Comparison of ENCODE assay signal across 3 cellular contexts in genomic region chr13:112692586-112692985, GRCh38.
TF ChIP-seq lines count a peak whose summit lies in the region.

No MANE protein-coding gene starts in this region.

TF ChIP-seq in HEK293, 187 proteins besides CTCF, POLR2A, EP300 and RAD21:
- TF ChIP-seq PRDM6 (tag by site-specific recombination; IDR thresholded peaks at IDR 0.05), result peak; percentile 42; the same call in 1 of the 2 replicates
- no peak for TF ChIP-seq ZNF600 (tag by site-specific recombination; IDR thresholded peaks at IDR 0.05)

TF ChIP-seq in K562, 482 proteins besides CTCF, POLR2A, EP300 and RAD21:
- no peak for TF ChIP-seq NCOA6 (IDR thresholded peaks at IDR 0.05)
- no peak for TF ChIP-seq FOXM1 (IDR thresholded peaks at IDR 0.05; ENCODE audit: low read depth)
- no peak for TF ChIP-seq FOXM1 (CRISPR knock-in tag; IDR thresholded peaks at IDR 0.05; ENCODE audit: low read depth)
- TF ChIP-seq KDM2B (CRISPR knock-in tag; IDR thresholded peaks at IDR 0.05), result no peak
- no peak for TF ChIP-seq REST (CRISPR knock-in tag; IDR thresholded peaks at IDR 0.05; ENCODE audit: low read depth)
- TF ChIP-seq COPS2 (conservative IDR thresholded peaks at IDR 0.05), result no peak
- TF ChIP-seq ZNF134 (CRISPR knock-in tag; conservative IDR thresholded peaks at IDR 0.05), result no peak
- no peak for TF ChIP-seq FOXJ2 (tag; IDR thresholded peaks at IDR 0.05)
- no peak for TF ChIP-seq HDAC3 (IDR thresholded peaks at IDR 0.05; ENCODE audit: borderline replicate concordance, partially characterized antibody)
- TF ChIP-seq RCOR1 (IDR thresholded peaks at IDR 0.05; ENCODE audit: borderline replicate concordance in 1 of 2, low read depth in 2 of 2, low read length in 2 of 2), result no peak
- no peak for TF ChIP-seq CEBPG (CRISPR knock-in tag; IDR thresholded peaks at IDR 0.05)
- no peak for TF ChIP-seq CEBPG (tag; conservative IDR thresholded peaks at IDR 0.05 in 1 of 2, IDR thresholded peaks at IDR 0.05 in 1 of 2)

TF ChIP-seq in neural cell, 6 proteins besides CTCF, POLR2A, EP300 and RAD21:
- no peak for TF ChIP-seq SMC3 (conservative IDR thresholded peaks at IDR 0.05; ENCODE audit: poor library complexity)
- no peak for TF ChIP-seq MXI1 (conservative IDR thresholded peaks at IDR 0.05; ENCODE audit: poor library complexity, severe bottlenecking)
- TF ChIP-seq POLR2AphosphoS5 (IDR thresholded peaks at IDR 0.05), result no peak
- TF ChIP-seq EZH2 (IDR thresholded peaks at IDR 0.05; ENCODE audit: borderline replicate concordance, insufficient read depth, low read length, poor library complexity, severe bottlenecking), result no peak
- TF ChIP-seq REST (IDR thresholded peaks at IDR 0.05; ENCODE audit: borderline replicate concordance), result no peak
- no peak for TF ChIP-seq TAF1 (IDR thresholded peaks at IDR 0.05; ENCODE audit: low read depth)
TF ChIP-seq in neural cell: peak in this region for 0.
